8 cellular contexts compared by ENCODE assay signal in genomic region chr10:7819126-7819470, GRCh38.
DNase-seq lines count a peak whose midpoint lies in the region; ATAC-seq and TF ChIP-seq lines count a peak whose summit lies in the region.

No MANE protein-coding gene starts in this region.

- in situ Hi-C loops in astrocyte of the spinal cord (cut with HindIII; ENCODE audit: low sequenced_read_pairs): no loop called here

- TF ChIP-seq CTCF in C4-2B (conservative IDR thresholded peaks at IDR 0.05) (peak; percentile 64), astrocyte of the spinal cord (IDR thresholded peaks at IDR 0.05; ENCODE audit: low read depth, low read length) (peak; percentile 64)

- ATAC-seq in GM18873 (IDR thresholded peaks at IDR 0.05; ENCODE audit: low FRiP score, unreplicated experiment): peak; percentile 26
- ATAC-seq in HG03103 (IDR thresholded peaks at IDR 0.05; ENCODE audit: low read depth, unreplicated experiment): peak; percentile 40

- H3K4me1 ChIP-seq in iPS DF 6.9 (ENCODE audit: control insufficient read depth, insufficient read depth, low read length) (no peaks in the 10 kb centered on the region), rectal smooth muscle tissue (ENCODE audit: control insufficient read depth, insufficient read depth, low read length) (peaks cover 3% of the 10 kb centered on the region)

- H3K9me3 ChIP-seq in iPS DF 6.9 (ENCODE audit: control insufficient read depth, insufficient read depth, low read length): no peaks in the 10 kb centered on the region

- no peaks in the 10 kb centered on the region for H3K27me3 ChIP-seq in iPS DF 6.9 (ENCODE audit: control insufficient read depth, insufficient read depth, low read length)
- no peaks in the 10 kb centered on the region for H3K27me3 ChIP-seq in rectal smooth muscle tissue (ENCODE audit: control insufficient read depth, insufficient read depth, low read length)

- H3K36me3 ChIP-seq in iPS DF 6.9 (ENCODE audit: control insufficient read depth, insufficient read depth, low read length) (no peaks in the 10 kb centered on the region), rectal smooth muscle tissue (ENCODE audit: control insufficient read depth, insufficient read depth, low read length) (no peaks in the 10 kb centered on the region)

- H3K4me3 ChIP-seq in astrocyte of the spinal cord (ENCODE audit: low read depth, low read length): peak overlapping the region; percentile 89
- H3K4me3 ChIP-seq in iPS DF 6.9 (ENCODE audit: low read length): peak overlapping the region; percentile 83; the same call in 1 of the 2 replicates
- H3K4me3 ChIP-seq in rectal smooth muscle tissue (ENCODE audit: low read length): peak overlapping the region; percentile 96

- DNase-seq in RKO (ENCODE audit: low spot score): peak; percentile 83
- DNase-seq in astrocyte of the spinal cord (ENCODE audit: low read depth, low spot score): peak; percentile 52
- DNase-seq in iPS DF 6.9 (ENCODE audit: low read depth, low spot score): no peak
- DNase-seq in effector CD4-positive, alpha-beta T cell: no peak

- no peak overlapping the region for H3K9ac ChIP-seq in rectal smooth muscle tissue (ENCODE audit: low read length)

- peak overlapping the region; percentile 79 for H3K27ac ChIP-seq in C4-2B
- no peak overlapping the region for H3K27ac ChIP-seq in iPS DF 6.9 (ENCODE audit: low read length)
- H3K27ac ChIP-seq in rectal smooth muscle tissue (ENCODE audit: low read depth, low read length): no peak overlapping the region

- no CpG with 5 or more reads among the region's 17 CpGs for WGBS in iPS DF 6.9 (ENCODE audit: insufficient coverage, insufficient read length)

Comparison
In these comparisons a context has a peak if more than half of its experiments do, and no peak if none do; other contexts are left out.
1. DNase-seq: peak in RKO (single experiment) and astrocyte of the spinal cord (single experiment); none in iPS DF 6.9 (single experiment) and effector CD4-positive, alpha-beta T cell (single experiment).
2. Peak in every context shown above with its lines, with median percentiles within 50 percentile points of each other: H3K4me3 ChIP-seq.